8 cellular contexts compared by ENCODE assay signal in the genomic region with DNA sequence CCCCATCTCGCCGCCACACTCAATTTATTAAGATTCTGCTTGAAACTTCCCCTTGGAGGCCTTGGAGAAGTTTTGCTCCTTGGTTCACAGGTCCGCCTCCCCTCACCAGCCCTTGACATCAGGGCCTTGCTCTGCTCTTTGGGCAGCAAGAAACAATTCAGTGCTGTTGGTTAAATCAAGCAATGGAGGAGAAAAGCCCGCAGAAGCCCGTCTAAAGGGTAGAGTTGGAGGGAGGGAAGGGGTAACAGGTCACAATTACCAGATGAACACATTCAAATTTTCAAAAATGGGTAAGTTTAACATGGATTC. TPM values are rescaled to one million over a fixed set of nuclear protein-coding genes. Genes with fewer than 3 reads are reported as not detected.
A peak's percentile ranks its signal among the peaks of the same experiment; 100 is the strongest.
DNase-seq lines count a peak whose midpoint lies in the region; ATAC-seq, FAIRE-seq and TF ChIP-seq lines count a peak whose summit lies in the region.

No MANE protein-coding gene starts in this region.

- FAIRE-seq in keratinocyte (lab: Jason Lieb, UNC) = no peak

- no peaks in the 10 kb centered on the region for H4K20me1 ChIP-seq in keratinocyte (ENCODE audit: control insufficient read depth, extremely low read depth, insufficient read depth, low read length)

- peaks cover 33% of the 10 kb centered on the region for H3K36me3 Mint-ChIP-seq in stimulated activated memory B cell treated with anti-CD40 and anti-IgM and Interleukin-4, amounts not matched to agents 10 μg/mL and 1 μg/mL and 100 μg/mL, for 72 hours

- H3K27me3 ChIP-seq in keratinocyte (ENCODE audit: control insufficient read depth, extremely low read depth, insufficient read depth, low read length) = no peaks in the 10 kb centered on the region

- no peaks in the 10 kb centered on the region for H3K9me1 ChIP-seq in keratinocyte (ENCODE audit: control insufficient read depth, extremely low read depth, insufficient read depth, low read length)

- DNase-seq in DMS53 (lab: John Stamatoyannopoulos, UW) (peak; percentile 33), DMS53 treated with DMSO at 0.1 percent for 48 hours (lab: John Stamatoyannopoulos, UW; ENCODE audit: unreplicated experiment) (no peak), LNCaP clone FGC (ENCODE audit: low read depth) (no peak), keratinocyte (ENCODE audit: low read depth, low spot score) (no peak), COLO668 (lab: John Stamatoyannopoulos, UW; ENCODE audit: unreplicated experiment) (no peak), GM19240 (ENCODE audit: insufficient read length, low spot score) (no peak)

- peaks cover 4 to 10% of the 10 kb centered on the region in 2 experiments for H3K36me3 ChIP-seq in keratinocyte (ENCODE audit: control insufficient read depth in 2 of 2, extremely low read depth in 1 of 2, insufficient read depth in 2 of 2, low read length in 2 of 2)

- no peak for TF ChIP-seq CTCF in LNCaP clone FGC (IDR thresholded peaks at IDR 0.05; ENCODE audit: control insufficient read depth, extremely low read depth, insufficient read depth)
- no peak for TF ChIP-seq CTCF in keratinocyte (optimal IDR thresholded peaks at IDR 0.05 in 1 of 3, IDR thresholded peaks at IDR 0.05 in 1 of 3, conservative IDR thresholded peaks at IDR 0.05 in 1 of 3; ENCODE audit: extremely low read depth in 1 of 3, insufficient read depth in 2 of 3, low read length in 3 of 3)

- H3K27me3 Mint-ChIP-seq in stimulated activated memory B cell treated with anti-CD40 and anti-IgM and Interleukin-4, amounts not matched to agents 10 μg/mL and 1 μg/mL and 100 μg/mL, for 72 hours = no peaks in the 10 kb centered on the region

- peak; percentile 25 for ATAC-seq in stimulated activated memory B cell treated with anti-CD40 and anti-IgM and Interleukin-4, amounts not matched to agents 10 μg/mL and 1 μg/mL and 100 μg/mL, for 72 hours

- peak overlapping the region; percentile 80 for H2AFZ ChIP-seq in keratinocyte (ENCODE audit: control insufficient read depth, low read length)

- peak overlapping the region; percentile 88 for H3K4me2 ChIP-seq in keratinocyte (ENCODE audit: control insufficient read depth, extremely low read depth, insufficient read depth, low read depth, low read length)

- dilution Hi-C loops in keratinocyte (cut with MboI; ENCODE audit: extremely low pct_ligation_motif_present, low sequenced_read_pairs) = no loop called here

- H3K27ac Mint-ChIP-seq in stimulated activated memory B cell treated with anti-CD40 and anti-IgM and Interleukin-4, amounts not matched to agents 10 μg/mL and 1 μg/mL and 100 μg/mL, for 72 hours = peak overlapping the region; percentile 89

- H3K4me3 ChIP-seq in LNCaP clone FGC (ENCODE audit: low read depth, low read length) (peak overlapping the region; percentile 59), keratinocyte (ENCODE audit: control insufficient read depth in 2 of 3, extremely low read depth in 1 of 3, insufficient read depth in 2 of 3, low read depth in 1 of 3, low read length in 3 of 3) (peak overlapping the region; percentile 61 to 88 (median 75))

- H3K9ac ChIP-seq in keratinocyte (ENCODE audit: control insufficient read depth, extremely low read depth, insufficient read depth, low read length) = peak overlapping the region; percentile 92

- peak overlapping the region; percentile 95 for H3K4me3 Mint-ChIP-seq in stimulated activated memory B cell treated with anti-CD40 and anti-IgM and Interleukin-4, amounts not matched to agents 10 μg/mL and 1 μg/mL and 100 μg/mL, for 72 hours

- peaks cover 9% of the 10 kb centered on the region for H3K4me1 ChIP-seq in keratinocyte (ENCODE audit: control insufficient read depth, extremely low read depth, insufficient read depth, low read length)

- H3K79me2 ChIP-seq in keratinocyte (ENCODE audit: control insufficient read depth, insufficient read depth, low read length) = peaks cover 21% of the 10 kb centered on the region

- H3K9me3 ChIP-seq in keratinocyte (ENCODE audit: control insufficient read depth, low read depth, low read length) = no peaks in the 10 kb centered on the region

- no peaks in the 10 kb centered on the region for H3K9me3 Mint-ChIP-seq in stimulated activated memory B cell treated with anti-CD40 and anti-IgM and Interleukin-4, amounts not matched to agents 10 μg/mL and 1 μg/mL and 100 μg/mL, for 72 hours

- H3K4me1 Mint-ChIP-seq in stimulated activated memory B cell treated with anti-CD40 and anti-IgM and Interleukin-4, amounts not matched to agents 10 μg/mL and 1 μg/mL and 100 μg/mL, for 72 hours = peaks cover 84% of the 10 kb centered on the region

- peak overlapping the region; percentile 69 for H3K27ac ChIP-seq in angular gyrus (ENCODE audit: low read depth, low read length)
- peak overlapping the region; percentile 85 for H3K27ac ChIP-seq in keratinocyte (ENCODE audit: control insufficient read depth, insufficient read depth, low read length)

RNA-seq across cellular contexts. Expression of a gene that starts 0.4 kb away (rescaled TPM):
- polyA plus RNA-seq in keratinocyte = 62.4 to 70.1 TPM (median 66.1 TPM) in 3 replicates
- 2.7 TPM for polyA plus RNA-seq in keratinocyte (2011; ENCODE audit: low read depth)
- 28.5 and 52.4 TPM in 2 replicates for polyA plus RNA-seq in keratinocyte (2011; cell fraction: cytosol; rRNA removed)
- 60.1 and 75.9 TPM in 2 replicates for polyA plus RNA-seq in keratinocyte (2011; cell fraction: nucleus; rRNA removed)
- 2.9 and 42.0 TPM in 2 replicates for polyA plus RNA-seq in keratinocyte (2012; ENCODE audit: low replicate concordance)
- 8.4 to 39.9 TPM (median 30.9 TPM) in 3 replicates for polyA minus RNA-seq in keratinocyte
- polyA minus RNA-seq in keratinocyte (2011; cell fraction: cytosol; rRNA and poly(A)+ RNA removed) = 14.0 TPM
- 18.3 and 39.2 TPM in 2 replicates for polyA minus RNA-seq in keratinocyte (2011; cell fraction: nucleus; rRNA and poly(A)+ RNA removed)

RNA-seq across cellular contexts. Expression of a gene that starts 0.5 kb away (rescaled TPM):
- 7.2 to 19.6 TPM (median 13.6 TPM) in 3 replicates for polyA plus RNA-seq in keratinocyte
- 4.5 TPM for polyA plus RNA-seq in keratinocyte (2011; ENCODE audit: low read depth)
- 9.1 and 14.4 TPM in 2 replicates for polyA plus RNA-seq in keratinocyte (2011; cell fraction: cytosol; rRNA removed)
- polyA plus RNA-seq in keratinocyte (2011; cell fraction: nucleus; rRNA removed) = 15.8 and 16.3 TPM in 2 replicates
- polyA plus RNA-seq in keratinocyte (2012; ENCODE audit: low replicate concordance) = 2.7 and 24.1 TPM in 2 replicates
- polyA minus RNA-seq in keratinocyte = 8.6 to 20.1 TPM (median 18.8 TPM) in 3 replicates
- 12.5 TPM for polyA minus RNA-seq in keratinocyte (2011; cell fraction: cytosol; rRNA and poly(A)+ RNA removed)
- polyA minus RNA-seq in keratinocyte (2011; cell fraction: nucleus; rRNA and poly(A)+ RNA removed) = 10.4 and 21.8 TPM in 2 replicates

RNA-seq across cellular contexts. Expression of a gene that starts 13.8 kb away (rescaled TPM):
- polyA plus RNA-seq in keratinocyte = 0.25 to 0.33 TPM (median 0.33 TPM) in 3 replicates
- polyA plus RNA-seq in keratinocyte (2011; ENCODE audit: low read depth) = not detected
- 0.07 TPM in 1 of 2 replicates, not detected in the other for polyA plus RNA-seq in keratinocyte (2011; cell fraction: cytosol; rRNA removed)
- polyA plus RNA-seq in keratinocyte (2011; cell fraction: nucleus; rRNA removed) = 1.0 and 1.1 TPM in 2 replicates
- polyA plus RNA-seq in keratinocyte (2012; ENCODE audit: low replicate concordance) = 0.05 TPM in 1 of 2 replicates, not detected in the other
- 0.10 to 0.42 TPM (median 0.23 TPM) in 3 replicates for polyA minus RNA-seq in keratinocyte
- polyA minus RNA-seq in keratinocyte (2011; cell fraction: cytosol; rRNA and poly(A)+ RNA removed) = not detected
- 0.11 and 0.78 TPM in 2 replicates for polyA minus RNA-seq in keratinocyte (2011; cell fraction: nucleus; rRNA and poly(A)+ RNA removed)

RNA-seq across cellular contexts. Expression of a gene that starts 48.9 kb away (rescaled TPM):
- 59.4 to 66.7 TPM (median 61.4 TPM) in 3 replicates for polyA plus RNA-seq in keratinocyte
- 75.1 TPM for polyA plus RNA-seq in keratinocyte (2011; ENCODE audit: low read depth)
- 44.0 and 104 TPM in 2 replicates for polyA plus RNA-seq in keratinocyte (2011; cell fraction: cytosol; rRNA removed)
- 81.2 and 84.6 TPM in 2 replicates for polyA plus RNA-seq in keratinocyte (2011; cell fraction: nucleus; rRNA removed)
- 58.3 and 66.0 TPM in 2 replicates for polyA plus RNA-seq in keratinocyte (2012; ENCODE audit: low replicate concordance)
- polyA minus RNA-seq in keratinocyte = 77.6 to 91.5 TPM (median 80.5 TPM) in 3 replicates
- 38.6 TPM for polyA minus RNA-seq in keratinocyte (2011; cell fraction: cytosol; rRNA and poly(A)+ RNA removed)
- polyA minus RNA-seq in keratinocyte (2011; cell fraction: nucleus; rRNA and poly(A)+ RNA removed) = 32.2 and 71.0 TPM in 2 replicates
